8 cellular contexts compared by ENCODE assay signal in the genomic region with DNA sequence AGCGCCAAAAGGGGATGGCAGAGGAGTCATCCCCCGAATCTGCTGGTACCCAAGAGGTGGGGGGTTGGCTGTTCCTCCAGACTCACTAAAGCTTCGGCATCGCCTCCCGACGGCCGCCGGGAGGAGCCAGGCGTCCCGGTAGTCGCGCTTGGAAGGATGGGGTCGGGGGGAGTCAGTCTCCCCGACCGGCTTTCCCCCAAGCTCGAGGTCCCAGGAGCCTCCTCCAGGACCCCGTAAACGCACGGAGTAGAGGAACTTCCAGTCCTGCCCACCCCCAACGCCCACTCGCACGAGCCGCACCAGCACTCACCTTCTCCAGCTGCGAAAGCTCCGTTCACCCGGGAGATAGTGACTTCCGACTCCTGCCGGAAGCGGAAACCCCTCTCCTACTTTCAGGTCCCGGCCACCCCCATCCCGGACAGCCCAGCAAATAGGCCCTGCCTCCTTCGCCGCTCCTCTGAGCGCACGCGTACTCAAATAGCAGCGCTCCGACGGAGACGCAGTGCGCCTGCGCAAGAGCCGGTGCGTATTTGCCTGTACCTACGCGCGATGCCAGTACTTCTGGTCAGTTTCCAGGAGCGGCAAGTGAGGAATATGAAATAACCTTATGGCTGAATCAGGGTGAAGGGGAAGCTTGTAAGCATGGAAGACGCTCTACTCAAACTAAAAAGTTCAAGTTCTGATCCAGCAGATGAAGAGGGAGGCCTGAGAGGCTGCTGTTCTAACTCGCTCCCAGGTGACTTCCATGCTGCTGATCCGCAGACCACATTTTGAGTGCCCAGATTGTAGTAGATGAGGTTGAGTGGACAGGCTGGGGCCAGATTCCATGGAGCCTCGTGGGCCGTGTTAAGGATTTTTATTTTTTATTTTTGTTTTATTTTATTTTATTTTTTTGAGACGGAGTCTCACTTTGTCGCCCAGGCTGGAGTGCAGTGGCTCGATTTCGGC. TPM values are rescaled to one million over a fixed set of nuclear protein-coding genes. Genes with fewer than 3 reads are reported as not detected.
DNase-seq lines count a peak whose midpoint lies in the region; FAIRE-seq and TF ChIP-seq lines count a peak whose summit lies in the region.

A gene (minus strand): TSS at position 350 of the 948 bp plus-strand sequence. CDS start 4,883 bp downstream, outside the sequence.

- intact Hi-C loops in activated naive CD4-positive, alpha-beta T cell treated with anti-CD3 and anti-CD28 coated beads for 36 hours (cut with micrococcal nuclease): loop anchor here (1.0 to 2.0 kb wide), 4 partner anchors 23 to 54 kb away; a partner anchor contains a TSS

- H3K36me3 ChIP-seq in HEK293 (ENCODE audit: control insufficient read depth in 2 of 2, insufficient read depth in 1 of 2, low read length in 2 of 2) (peaks cover 0 to 24% of the 10 kb centered on the region in 2 experiments; a peak in 2 of 3 replicates), neuronal stem cell (replicated peaks in 1 of 2; ENCODE audit: control insufficient read depth in 2 of 2, insufficient read depth in 2 of 2, low read length in 2 of 2) (peaks cover 4 to 18% of the 10 kb centered on the region in 2 donors)

- H2AK5ac ChIP-seq in neuronal stem cell (ENCODE audit: low read depth, low read length): peak within 1 kb of the TSS; percentile 34

- no CpG with 5 or more reads among the region's 57 CpGs for WGBS in neuronal stem cell (ENCODE audit: extremely low coverage in 2 of 2, insufficient read length in 2 of 2, insufficient replicate concordance in 1 of 2), 2 donors

- peak within 1 kb of the TSS; percentile 89 for H3K27ac Mint-ChIP-seq in activated naive CD4-positive, alpha-beta T cell treated with anti-CD3 and anti-CD28 coated beads for 36 hours

- no peaks in the 10 kb centered on the region for H3K27me3 ChIP-seq in neuronal stem cell (ENCODE audit: control insufficient read depth in 3 of 3, insufficient read depth in 3 of 3, low read depth in 1 of 3, low read length in 3 of 3)

- peak within 1 kb of the TSS; percentile 10; the same call in 1 of the 2 replicates for H3K27ac ChIP-seq in HEK293 (ENCODE audit: extremely low read depth, low read depth, low read length)
- peak within 1 kb of the TSS; percentile 61 for H3K27ac ChIP-seq in neuronal stem cell (replicated peaks; ENCODE audit: low read length)

- H4K8ac ChIP-seq in neuronal stem cell (ENCODE audit: low read depth, low read length): peak within 1 kb of the TSS; percentile 43

- no peak for FAIRE-seq in frontal cortex (lab: Jason Lieb, UNC)

- peaks cover 9% of the 10 kb centered on the region for H3K36me3 Mint-ChIP-seq in activated naive CD4-positive, alpha-beta T cell treated with anti-CD3 and anti-CD28 coated beads for 36 hours (ENCODE audit: low read depth)

- H2BK15ac ChIP-seq in neuronal stem cell (ENCODE audit: low read length): no peak within 1 kb of the TSS

- H3K4ac ChIP-seq in neuronal stem cell (ENCODE audit: low read length): no peak within 1 kb of the TSS

- peak; percentile 45 for TF ChIP-seq CTCF in HEK293 (tag by site-specific recombination; IDR thresholded peaks at IDR 0.05)
- TF ChIP-seq CTCF in subcutaneous adipose tissue (IDR thresholded peaks at IDR 0.05; ENCODE audit: low read depth): no peak

- DNase-seq in GDM1 (lab: John Stamatoyannopoulos, UW) (peak; percentile 96), NAMALWA (ENCODE audit: low spot score) (peak; percentile 98), SK-N-DZ (ENCODE audit: low spot score) (peak; percentile 97), frontal cortex (ENCODE audit: low spot score in 2 of 2) (peak; percentile 93 to 99), neuronal stem cell (ENCODE audit: low spot score) (peak; percentile 96)
- peak; percentile 98 for DNase-seq in activated naive CD4-positive, alpha-beta T cell treated with anti-CD3 and anti-CD28 coated beads for 36 hours

- H3K9ac ChIP-seq in neuronal stem cell (ENCODE audit: low read depth, low read length, poor library complexity): peak within 1 kb of the TSS; percentile 92

- CTCF ChIA-PET in HEK293 (lab: Yijun Ruan, JAX): interaction anchor here (0.6 to 1.6 kb wide), 11 partner anchors 10 to 282 kb away, joined by 3 to 7 read pairs (median 3); no protein-coding TSS in a partner anchor
- CTCF ChIA-PET in activated naive CD4-positive, alpha-beta T cell treated with anti-CD3 and anti-CD28 coated beads for 36 hours (lab: Charles Lee): interaction anchor here (0.5 to 3.6 kb wide), 8 partner anchors 21 to 429 kb away, joined by 3 to 60 read pairs (median 4); a partner anchor contains a TSS

- H4K91ac ChIP-seq in neuronal stem cell (ENCODE audit: low read depth, low read length, poor library complexity): no peak within 1 kb of the TSS

- peak within 1 kb of the TSS; percentile 81 for H3K4me2 ChIP-seq in neuronal stem cell (ENCODE audit: insufficient read depth, low read length, poor library complexity, severe bottlenecking)

- peak within 1 kb of the TSS; percentile 87 for H3K23ac ChIP-seq in neuronal stem cell (ENCODE audit: low read depth, low read length, poor library complexity)

- no peaks in the 10 kb centered on the region for H3K9me3 ChIP-seq in HEK293 (ENCODE audit: control insufficient read depth, insufficient read depth, low read depth, low read length)
- no peaks in the 10 kb centered on the region for H3K9me3 ChIP-seq in neuronal stem cell (replicated peaks in 1 of 2; ENCODE audit: control insufficient read depth in 2 of 2, insufficient read depth in 1 of 2, low read depth in 1 of 2, low read length in 2 of 2)

- peaks cover 43% of the 10 kb centered on the region for H3K4me1 Mint-ChIP-seq in activated naive CD4-positive, alpha-beta T cell treated with anti-CD3 and anti-CD28 coated beads for 36 hours (ENCODE audit: low read depth)

- no peaks in the 10 kb centered on the region for H3K9me3 Mint-ChIP-seq in activated naive CD4-positive, alpha-beta T cell treated with anti-CD3 and anti-CD28 coated beads for 36 hours

- no peaks in the 10 kb centered on the region for H3K4me1 ChIP-seq in HEK293 (ENCODE audit: control insufficient read depth, insufficient read depth, low read length)
- peaks cover 5 to 7% of the 10 kb centered on the region in 2 donors for H3K4me1 ChIP-seq in neuronal stem cell (ENCODE audit: control insufficient read depth in 2 of 2, insufficient read depth in 1 of 2, low read depth in 1 of 2, low read length in 2 of 2)

- no peak within 1 kb of the TSS for H2BK5ac ChIP-seq in neuronal stem cell (ENCODE audit: low read length)

- H2BK120ac ChIP-seq in neuronal stem cell (ENCODE audit: low read depth, low read length): no peak within 1 kb of the TSS

- H3K18ac ChIP-seq in neuronal stem cell (ENCODE audit: low read length): peak within 1 kb of the TSS; percentile 44

- peak within 1 kb of the TSS; percentile 74 for H2AFZ ChIP-seq in neuronal stem cell (ENCODE audit: low read length)

- POLR2A ChIA-PET in HEK293 (lab: Yijun Ruan, JAX): interaction anchor here (0.5 to 2.1 kb wide), 14 partner anchors 10 to 962 kb away, joined by 3 to 11 read pairs (median 4); a partner anchor contains a TSS

- H3K27me3 Mint-ChIP-seq in activated naive CD4-positive, alpha-beta T cell treated with anti-CD3 and anti-CD28 coated beads for 36 hours (ENCODE audit: low read depth): no peaks in the 10 kb centered on the region

- H3K4me3 ChIP-seq in HEK293 (ENCODE audit: low read depth, low read length) (peak within 1 kb of the TSS; percentile 79), neuronal stem cell (ENCODE audit: low read length in 2 of 2) (peak within 1 kb of the TSS; percentile 89 to 96)

- H3K79me1 ChIP-seq in neuronal stem cell (ENCODE audit: low read depth, low read length): peaks cover 13% of the 10 kb centered on the region

- no peak within 1 kb of the TSS for H3K14ac ChIP-seq in neuronal stem cell (ENCODE audit: low read length)

- peak within 1 kb of the TSS; percentile 91 for H3K4me3 Mint-ChIP-seq in activated naive CD4-positive, alpha-beta T cell treated with anti-CD3 and anti-CD28 coated beads for 36 hours

- H2BK12ac ChIP-seq in neuronal stem cell (ENCODE audit: low read length): no peak within 1 kb of the TSS

TF ChIP-seq in HEK293, 187 proteins besides CTCF, POLR2A, EP300 and RAD21 (continues in another document):
- TF ChIP-seq HOXD13 (CRISPR knock-in tag; IDR thresholded peaks at IDR 0.05; ENCODE audit: borderline replicate concordance): no peak
- TF ChIP-seq ZEB2 (tag by site-specific recombination; IDR thresholded peaks at IDR 0.05): peak; percentile 72
- no peak for TF ChIP-seq ZIC2 (tag by site-specific recombination; IDR thresholded peaks at IDR 0.05)
- TF ChIP-seq, protein P1, sequence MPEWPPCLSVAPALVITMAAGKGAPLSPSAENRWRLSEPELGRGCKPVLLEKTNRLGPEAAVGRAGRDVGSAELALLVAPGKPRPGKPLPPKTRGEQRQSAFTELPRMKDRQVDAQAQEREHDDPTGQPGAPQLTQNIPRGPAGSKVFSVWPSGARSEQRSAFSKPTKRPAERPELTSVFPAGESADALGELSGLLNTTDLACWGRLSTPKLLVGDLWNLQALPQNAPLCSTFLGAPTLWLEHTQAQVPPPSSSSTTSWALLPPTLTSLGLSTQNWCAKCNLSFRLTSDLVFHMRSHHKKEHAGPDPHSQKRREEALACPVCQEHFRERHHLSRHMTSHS (tag by site-specific recombination; IDR thresholded peaks at IDR 0.05): no peak
- TF ChIP-seq IKZF3 (tag by site-specific recombination; IDR thresholded peaks at IDR 0.05): peak; percentile 48; the same call in 1 of the 2 replicates
- no peak for TF ChIP-seq SCRT2 (tag by site-specific recombination; IDR thresholded peaks at IDR 0.05)
- no peak for TF ChIP-seq ZNF658 (tag by site-specific recombination; IDR thresholded peaks at IDR 0.05)
- no peak for TF ChIP-seq TCF7L2 (IDR thresholded peaks at IDR 0.05; ENCODE audit: borderline replicate concordance, low read depth, low read length)
- peak; percentile 9; the same call in 1 of the 2 replicates for TF ChIP-seq ZNF660 (tag by site-specific recombination; IDR thresholded peaks at IDR 0.05)
- TF ChIP-seq FEZF1 (tag by site-specific recombination; IDR thresholded peaks at IDR 0.05): no peak
- TF ChIP-seq ZNF366 (tag by site-specific recombination; conservative IDR thresholded peaks at IDR 0.05): no peak

RNA-seq across cellular contexts. Expression of the gene that starts here (rescaled TPM):
- polyA plus RNA-seq in SK-N-DZ (2014; cell fraction: cytosol; rRNA removed): 50.5 and 52.7 TPM in 2 replicates
- polyA plus RNA-seq in SK-N-DZ (2014; cell fraction: nucleus; rRNA removed): 21.0 and 27.4 TPM in 2 replicates
- 10 to 100 TPM; 33.0 to 33.4 TPM for total RNA-seq in activated naive CD4-positive, alpha-beta T cell treated with anti-CD3 and anti-CD28 coated beads for 36 hours
- total RNA-seq in frontal cortex (19.2 TPM), subcutaneous adipose tissue (10 to 100 TPM; 19.9 to 29.2 (median 27.4) TPM)
- 58.7 TPM for polyA plus RNA-seq in neuronal stem cell (2013, experiment 1 of 2)
- polyA plus RNA-seq in neuronal stem cell (2013, experiment 2 of 2): 59.3 TPM

Comparison
In these comparisons a context has a peak if more than half of its experiments do, and no peak if none do; other contexts are left out.
1. Peak in every context shown above with its lines: DNase-seq, H3K4me3 ChIP-seq and H3K27ac ChIP-seq.